In genomic region chr15:74257623-74258022, GRCh38 we compare ENCODE assay signal across 23 cellular contexts. TPM values are rescaled to one million over a fixed set of nuclear protein-coding genes. Genes with fewer than 3 reads are reported as not detected.
A peak's percentile ranks its signal among the peaks of the same experiment; 100 is the strongest.
DNase-seq lines count a peak whose midpoint lies in the region; ATAC-seq and TF ChIP-seq lines count a peak whose summit lies in the region.
"Had no signal": no experiment of that assay in that cellular context is flagged by ENCODE, and none has a peak within 500 bp of the region (broad histone marks: within the 10 kb centered on the region; RNA-seq: fewer than 3 reads in every experiment).

No MANE protein-coding gene starts in this region.

- no peak for TF ChIP-seq POLR2A in Peyer's patch (IDR thresholded peaks at IDR 0.05)

- no peaks in the 10 kb centered on the region for H3K27me3 ChIP-seq in WERI-Rb-1 (ENCODE audit: insufficient read depth, low read depth, severe bottlenecking)
- H3K27me3 ChIP-seq in Peyer's patch, result no peaks in the 10 kb centered on the region
- H3K27me3 ChIP-seq: BE2C, BLaER1 had no signal

- H3K4me3 ChIP-seq in WERI-Rb-1 (ENCODE audit: low read depth, low read length) (no peak overlapping the region), Peyer's patch (no peak overlapping the region)
- H3K4me3 ChIP-seq: BLaER1 had no signal

- peak overlapping the region; percentile 46 to 92 (median 61) for H3K27ac Mint-ChIP-seq in brain
- H3K27ac Mint-ChIP-seq: CD14-positive monocyte; CD4-positive, alpha-beta memory T cell; CD4-positive, CD25-positive, alpha-beta regulatory T cell; CD8-positive, alpha-beta memory T cell had no signal

- H3K27ac ChIP-seq in WERI-Rb-1 (0 out of 2 replicates have a peak overlapping the region, but pooled peaks have one; percentile 8), Peyer's patch (no peak overlapping the region)
- H3K27ac ChIP-seq: BLaER1 had no signal

- ATAC-seq in left lobe of liver (peak; percentile 85), GM19463 (IDR thresholded peaks at IDR 0.05; ENCODE audit: unreplicated experiment) (no peak)

- no peaks in the 10 kb centered on the region for H3K36me3 Mint-ChIP-seq in brain
- H3K36me3 Mint-ChIP-seq: CD14-positive monocyte; CD4-positive, alpha-beta memory T cell; CD4-positive, CD25-positive, alpha-beta regulatory T cell; CD8-positive, alpha-beta memory T cell had no signal

- H3K4me3 Mint-ChIP-seq in brain, result no peak overlapping the region
- H3K4me3 Mint-ChIP-seq: CD14-positive monocyte; CD4-positive, alpha-beta memory T cell; CD4-positive, CD25-positive, alpha-beta regulatory T cell; CD8-positive, alpha-beta memory T cell had no signal

- H3K9me3 ChIP-seq in WERI-Rb-1 (ENCODE audit: severe bottlenecking) (no peaks in the 10 kb centered on the region), Peyer's patch (no peaks in the 10 kb centered on the region)
- H3K9me3 ChIP-seq: BE2C, BLaER1 had no signal

- H3K4me1 ChIP-seq in Peyer's patch, result no peaks in the 10 kb centered on the region

- DNase-seq in WERI-Rb-1 (no peak), left lobe of liver (ENCODE audit: low spot score) (no peak), Peyer's patch (no peak)
- DNase-seq: 8988T; ACHN; BE2C; C1 segment of cervical spinal cord; CD4-positive, alpha-beta memory T cell; CD4-positive, CD25-positive, alpha-beta regulatory T cell; CD8-positive, alpha-beta memory T cell; COR-L47; DMS 273 treated with DMSO at 0.1 percent for 48 hours; DMS153; DMS53; DND-41; EL; GDM1 had no signal

- H3K36me3 ChIP-seq in WERI-Rb-1, result no peaks in the 10 kb centered on the region
- H3K36me3 ChIP-seq in Peyer's patch, result no peaks in the 10 kb centered on the region
- H3K36me3 ChIP-seq: BE2C, BLaER1 had no signal

- no peaks in the 10 kb centered on the region for H3K9me3 Mint-ChIP-seq in brain
- H3K9me3 Mint-ChIP-seq: CD14-positive monocyte; CD4-positive, alpha-beta memory T cell; CD8-positive, alpha-beta memory T cell had no signal

- H3K4me1 Mint-ChIP-seq in brain, result peaks cover 84% of the 10 kb centered on the region
- H3K4me1 Mint-ChIP-seq: CD14-positive monocyte; CD4-positive, alpha-beta memory T cell; CD4-positive, CD25-positive, alpha-beta regulatory T cell; CD8-positive, alpha-beta memory T cell had no signal

- H3K27me3 Mint-ChIP-seq in brain, result peaks cover 12% of the 10 kb centered on the region

- no peak for TF ChIP-seq CTCF in WERI-Rb-1 (IDR thresholded peaks at IDR 0.05; ENCODE audit: low read depth, low read length)
- TF ChIP-seq CTCF in brain (conservative IDR thresholded peaks at IDR 0.05), result no peak
- TF ChIP-seq CTCF in Peyer's patch (IDR thresholded peaks at IDR 0.05), result no peak

RNA-seq across cellular contexts. Expression of gene CCDC33, which starts 21.5 kb away (rescaled TPM):
- 0.46 TPM for polyA plus RNA-seq in brain (ENCODE audit: insufficient read depth, low read depth, low replicate concordance)
- total RNA-seq in left lobe of liver, result not detected
- under 1 TPM in 1 of 4 donors, not detected in 3; 0.40 TPM for total RNA-seq in Peyer's patch
- total RNA-seq: A673; CD4-positive, alpha-beta memory T cell; CD4-positive, CD25-positive, alpha-beta regulatory T cell; CD8-positive, alpha-beta memory T cell had no signal
- polyA plus RNA-seq: AG04450; CD14-positive monocyte; CD4-positive, alpha-beta memory T cell; CD4-positive, CD25-positive, alpha-beta regulatory T cell; CD8-positive, alpha-beta memory T cell had no signal

RNA-seq across cellular contexts. Expression of gene STRA6, which starts 55.0 kb away (rescaled TPM):
- 1.1 TPM for polyA plus RNA-seq in brain (ENCODE audit: insufficient read depth, low read depth, low replicate concordance)
- not detected for total RNA-seq in left lobe of liver
- total RNA-seq in Peyer's patch, result under 1 TPM in 1 of 4 donors, not detected in 3; 0.83 TPM
- total RNA-seq: CD4-positive, alpha-beta memory T cell; CD4-positive, CD25-positive, alpha-beta regulatory T cell; CD8-positive, alpha-beta memory T cell had no signal
- polyA plus RNA-seq: CD14-positive monocyte; CD4-positive, alpha-beta memory T cell; CD4-positive, CD25-positive, alpha-beta regulatory T cell; CD8-positive, alpha-beta memory T cell had no signal
